9 cellular contexts compared by ENCODE assay signal in the genomic region with DNA sequence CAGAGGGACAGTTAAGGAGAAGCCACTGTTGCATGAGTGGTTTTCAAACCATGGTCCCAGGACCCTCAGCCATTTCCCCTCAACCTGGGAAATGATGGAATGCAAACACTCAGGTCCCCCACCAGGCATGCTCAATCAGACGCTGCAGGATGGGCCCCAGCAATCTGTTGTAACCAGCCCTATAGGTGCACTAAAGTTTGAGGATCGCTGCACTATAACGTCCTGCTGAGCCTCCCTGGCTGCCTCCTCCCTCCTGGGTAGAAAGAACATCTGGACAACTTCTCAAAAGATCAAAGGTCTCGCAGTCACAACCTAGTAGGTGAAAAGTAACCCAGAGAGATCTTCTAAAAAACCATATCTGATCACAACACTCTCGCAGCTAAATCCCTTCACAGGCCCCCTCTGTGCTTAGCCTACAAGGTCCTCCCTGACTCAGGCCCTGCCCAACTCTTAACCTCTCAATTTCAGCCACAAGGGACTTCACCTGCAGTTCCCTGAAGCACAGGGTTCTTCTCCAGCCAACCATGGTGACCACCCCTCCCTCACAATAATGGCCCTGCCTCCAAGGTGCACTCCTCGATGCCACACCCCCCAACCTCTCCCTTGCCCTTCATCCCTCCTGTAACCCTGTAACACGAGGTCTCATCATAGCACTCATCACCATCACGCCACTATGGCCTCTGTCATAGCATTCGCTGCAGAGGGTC. TPM values are rescaled to one million over a fixed set of nuclear protein-coding genes. Genes with fewer than 3 reads are reported as not detected.
DNase-seq lines count a peak whose midpoint lies in the region; ATAC-seq and TF ChIP-seq lines count a peak whose summit lies in the region.
"Had no signal": no experiment of that assay in that cellular context is flagged by ENCODE, and none has a peak within 500 bp of the region (broad histone marks: within the 10 kb centered on the region; RNA-seq: fewer than 3 reads in every experiment).

No MANE protein-coding gene starts in this region.

- H3K56ac ChIP-seq in IMR-90 (ENCODE audit: extremely low read depth, insufficient read depth, low read length): no peak overlapping the region

- no peak for TF ChIP-seq RAD21 in IMR-90 (IDR thresholded peaks at IDR 0.05; ENCODE audit: low read length)

- intact Hi-C loops in IMR-90 (cut with micrococcal nuclease) (loop anchor here (2.0 to 5.0 kb wide), 4 partner anchors 39 to 297 kb away; no protein-coding TSS in a partner anchor), natural killer cell (cut with micrococcal nuclease) (loop anchor here (5.0 to 10.0 kb wide), 2 partner anchors 101 to 153 kb away; no protein-coding TSS in a partner anchor)

- no peak for DNase-seq in AG04449 (ENCODE audit: low read depth, low spot score)
- DNase-seq in IMR-90: no peak
- no peak for DNase-seq in superior temporal gyrus (ENCODE audit: extremely low spot score)
- no peak for DNase-seq in HPDE6-E6E7 (ENCODE audit: extremely low spot score)
- no peak for DNase-seq in DMS153 (lab: John Stamatoyannopoulos, UW)
- no peak for DNase-seq in natural killer cell
- DNase-seq: NCI-H82 had no signal

- in situ Hi-C loops in IMR-90 (cut with MboI; ENCODE audit: low sequenced_read_pairs): loop anchor here (10.0 to 25.0 kb wide), 2 partner anchors 141 to 578 kb away; partner anchors contain the start of gene POLR1E

- H3K4me1 ChIP-seq in IMR-90 (ENCODE audit: control insufficient read depth, insufficient read depth, low read length): peaks cover 37% of the 10 kb centered on the region
- peaks cover 24% of the 10 kb centered on the region for H3K4me1 ChIP-seq in iPS-18a (ENCODE audit: control insufficient read depth, low read depth, low read length)

- CTCF ChIA-PET in AG04449 (lab: Yijun Ruan, JAX): interaction anchor here (0.9 to 6.3 kb wide), 3 partner anchors 151 to 298 kb away, joined by 3 to 37 read pairs (median 13); no protein-coding TSS in a partner anchor
- CTCF ChIA-PET in IMR-90 (lab: Yijun Ruan, JAX): no interaction called here

- H3K9ac ChIP-seq in IMR-90 (ENCODE audit: low read depth, low read length) (peak overlapping the region; percentile 98), iPS-18a (ENCODE audit: low read length) (no peak overlapping the region)

- H2AFZ ChIP-seq in IMR-90 (replicated peaks; ENCODE audit: low read length, poor library complexity): peak overlapping the region; percentile 59

- 73% methylated on average over 3 of the region's 9 CpGs; no CpG with 5 or more reads in 1 of the 2 experiments for WGBS in IMR-90 (ENCODE audit: extremely low coverage in 2 of 2, insufficient read length in 1 of 2), 2 experiments

- peak overlapping the region; percentile 93 for H3K4me2 ChIP-seq in IMR-90 (ENCODE audit: low read depth, low read length)

- TF ChIP-seq CTCF in AG04449 (IDR thresholded peaks at IDR 0.05; ENCODE audit: insufficient read depth, low read length, missing control alignments) (no peak), IMR-90 (conservative IDR thresholded peaks at IDR 0.05; ENCODE audit: low read depth, low read length) (no peak), natural killer cell (IDR thresholded peaks at IDR 0.05) (no peak)

- no peak overlapping the region for H4K5ac ChIP-seq in IMR-90 (ENCODE audit: low read depth, low read length)

- peak overlapping the region; percentile 88 for H3K23ac ChIP-seq in IMR-90 (ENCODE audit: low read depth, low read length)

- H3K4ac ChIP-seq in IMR-90 (ENCODE audit: low read depth, low read length): peak overlapping the region; percentile 36; the same call in 1 of the 2 replicates

- H4K91ac ChIP-seq in IMR-90 (ENCODE audit: insufficient read depth, low read depth, low read length): peak overlapping the region; percentile 37; the same call in 1 of the 2 replicates

- peak overlapping the region; percentile 81 for H2AK9ac ChIP-seq in IMR-90 (replicated peaks; ENCODE audit: low read depth, low read length, poor library complexity)

- H2BK15ac ChIP-seq in IMR-90 (ENCODE audit: low read depth, low read length): peak overlapping the region; percentile 4; the same call in 2 of the 3 replicates

- peaks cover 0 to 5% of the 10 kb centered on the region in 2 donors for H3K27me3 Mint-ChIP-seq in natural killer cell (ENCODE audit: low read depth in 2 of 2)

- H3K9me1 ChIP-seq in IMR-90 (ENCODE audit: insufficient read depth, low read length): peaks cover 39% of the 10 kb centered on the region

- H3K4me3 Mint-ChIP-seq in natural killer cell: no peak overlapping the region

- peaks cover 1 to 51% of the 10 kb centered on the region in 2 donors for H3K4me1 Mint-ChIP-seq in natural killer cell

- H4K8ac ChIP-seq in IMR-90 (ENCODE audit: low read depth in 2 of 2, low read length in 2 of 2): peak overlapping the region in 1 of 2 experiments; percentile 1; a peak in 1 of 4 replicates

- peaks cover 0 to 66% of the 10 kb centered on the region in 2 experiments; a peak in 3 of 4 replicates for H3K79me1 ChIP-seq in IMR-90 (ENCODE audit: low read depth in 1 of 2, low read length in 2 of 2)

- H3K9me3 Mint-ChIP-seq in natural killer cell: no peaks in the 10 kb centered on the region

- dilution Hi-C loops in IMR-90 (cut with HindIII; ENCODE audit: low sequenced_read_pairs, unreplicated experiment): loop anchor here (25.0 kb wide), 1 partner anchor 128 kb away; no protein-coding TSS in a partner anchor

- no peaks in the 10 kb centered on the region for H3K36me3 Mint-ChIP-seq in natural killer cell

- H2BK20ac ChIP-seq in IMR-90 (ENCODE audit: low read depth, low read length): no peak overlapping the region

- no peak overlapping the region for H3K27ac Mint-ChIP-seq in natural killer cell

- H2BK120ac ChIP-seq in IMR-90 (ENCODE audit: low read depth, low read length): peak overlapping the region; percentile 16; the same call in 1 of the 2 replicates

- peak overlapping the region; percentile 46 for H2AK5ac ChIP-seq in IMR-90 (ENCODE audit: low read depth, low read length)

- peaks cover 69% of the 10 kb centered on the region for H4K20me1 ChIP-seq in IMR-90 (ENCODE audit: insufficient read depth, low read length)

- H3K36me3 ChIP-seq in IMR-90 (ENCODE audit: control insufficient read depth, insufficient read depth, low read length) (peaks cover 19% of the 10 kb centered on the region), iPS-18a (ENCODE audit: control insufficient read depth, low read depth, low read length) (no peaks in the 10 kb centered on the region)

- peak; percentile 37 for ATAC-seq in GM21390 (IDR thresholded peaks at IDR 0.05; ENCODE audit: unreplicated experiment)
- ATAC-seq in IMR-90 (ENCODE audit: low read depth): no peak
- ATAC-seq in natural killer cell: no peak

- POLR2A ChIA-PET in AG04449 (lab: Yijun Ruan, JAX): no interaction called here
- POLR2A ChIA-PET in IMR-90 (lab: Charles Lee; ENCODE audit: unreplicated experiment): no interaction called here

- TF ChIP-seq POLR2A in IMR-90 (IDR thresholded peaks at IDR 0.05; ENCODE audit: low read depth, low read length): no peak

- H3K9me3 ChIP-seq in IMR-90 (ENCODE audit: control insufficient read depth, insufficient read depth, low read length): no peaks in the 10 kb centered on the region
- no peaks in the 10 kb centered on the region for H3K9me3 ChIP-seq in iPS-18a (ENCODE audit: control insufficient read depth, low read depth, low read length)

- H3K27ac ChIP-seq in IMR-90 (ENCODE audit: insufficient read depth, low read length): peak overlapping the region; percentile 42
- H3K27ac ChIP-seq in iPS-18a (ENCODE audit: low read length): no peak overlapping the region

- H3K27me3 ChIP-seq in IMR-90 (ENCODE audit: control insufficient read depth, insufficient read depth, low read length) (no peaks in the 10 kb centered on the region), iPS-18a (ENCODE audit: control insufficient read depth, insufficient read depth, low read length) (peaks cover 35% of the 10 kb centered on the region)

- H3K14ac ChIP-seq in IMR-90 (replicated peaks; ENCODE audit: low read depth, low read length): peak overlapping the region; percentile 81

- peak overlapping the region; percentile 33 for H2BK5ac ChIP-seq in IMR-90 (ENCODE audit: low read depth, low read length, poor library complexity, severe bottlenecking)

- peak overlapping the region; percentile 19; the same call in 1 of the 2 replicates for H3K18ac ChIP-seq in IMR-90 (ENCODE audit: low read depth, low read length)

- peak overlapping the region; percentile 85 for H3K4me3 ChIP-seq in AG04449 (ENCODE audit: low read depth, low read length)
- peak overlapping the region; percentile 89 for H3K4me3 ChIP-seq in IMR-90 (ENCODE audit: insufficient read depth, low read depth, low read length)
- H3K4me3 ChIP-seq in iPS-18a (ENCODE audit: low read length): peak overlapping the region; percentile 71

- no TSS peak for BruUV-seq in IMR-90 (replicated peaks; lab: Mats Ljungman, UMichigan)

TF ChIP-seq in IMR-90, 13 proteins besides CTCF, POLR2A, EP300 and RAD21 (continues in another document):
- TF ChIP-seq MAZ (IDR thresholded peaks at IDR 0.05; ENCODE audit: borderline replicate concordance, low read depth, low read length): no peak
- TF ChIP-seq CHD1 (IDR thresholded peaks at IDR 0.05; ENCODE audit: low read depth, low read length): no peak
- TF ChIP-seq, protein P1, sequence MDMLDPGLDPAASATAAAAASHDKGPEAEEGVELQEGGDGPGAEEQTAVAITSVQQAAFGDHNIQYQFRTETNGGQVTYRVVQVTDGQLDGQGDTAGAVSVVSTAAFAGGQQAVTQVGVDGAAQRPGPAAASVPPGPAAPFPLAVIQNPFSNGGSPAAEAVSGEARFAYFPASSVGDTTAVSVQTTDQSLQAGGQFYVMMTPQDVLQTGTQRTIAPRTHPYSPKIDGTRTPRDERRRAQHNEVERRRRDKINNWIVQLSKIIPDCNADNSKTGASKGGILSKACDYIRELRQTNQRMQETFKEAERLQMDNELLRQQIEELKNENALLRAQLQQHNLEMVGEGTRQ (IDR thresholded peaks at IDR 0.05; ENCODE audit: low read depth, low read length): no peak
- TF ChIP-seq FOS (IDR thresholded peaks at IDR 0.05; ENCODE audit: low read depth, low read length): no peak
- no peak for TF ChIP-seq NFE2L2 (IDR thresholded peaks at IDR 0.05; ENCODE audit: low read depth, low read length)
- TF ChIP-seq SMC3 (IDR thresholded peaks at IDR 0.05; ENCODE audit: low read depth, low read length): no peak
- TF ChIP-seq RFX5 (IDR thresholded peaks at IDR 0.05; ENCODE audit: low read depth, low read length): no peak
- no peak for TF ChIP-seq CEBPB (IDR thresholded peaks at IDR 0.05; ENCODE audit: low read depth, low read length)
- TF ChIP-seq BHLHE40 (IDR thresholded peaks at IDR 0.05; ENCODE audit: low read depth, low read length): no peak
- TF ChIP-seq RCOR1 (IDR thresholded peaks at IDR 0.05; ENCODE audit: insufficient replicate concordance, low read length): no peak

RNA-seq across cellular contexts. Expression of gene SHB, which starts 3.5 kb away (rescaled TPM):
- total RNA-seq in IMR-90 (2012; rRNA removed): 6.1 and 7.8 TPM in 2 replicates
- 20.4 and 22.9 TPM in 2 replicates for polyA plus RNA-seq in IMR-90 (2012; rRNA removed)
- polyA plus RNA-seq in IMR-90 (2012; cell fraction: cytosol; rRNA removed): 15.8 and 28.1 TPM in 2 replicates
- polyA plus RNA-seq in IMR-90 (2012; cell fraction: nucleus; rRNA removed; ENCODE audit: low replicate concordance): 36.9 and 39.5 TPM in 2 replicates
- total RNA-seq in natural killer cell: 1 to 10 TPM; 2.7 to 7.1 (median 2.9) TPM
